ENCODE assay signal across 1 cellular context in the genomic region with DNA sequence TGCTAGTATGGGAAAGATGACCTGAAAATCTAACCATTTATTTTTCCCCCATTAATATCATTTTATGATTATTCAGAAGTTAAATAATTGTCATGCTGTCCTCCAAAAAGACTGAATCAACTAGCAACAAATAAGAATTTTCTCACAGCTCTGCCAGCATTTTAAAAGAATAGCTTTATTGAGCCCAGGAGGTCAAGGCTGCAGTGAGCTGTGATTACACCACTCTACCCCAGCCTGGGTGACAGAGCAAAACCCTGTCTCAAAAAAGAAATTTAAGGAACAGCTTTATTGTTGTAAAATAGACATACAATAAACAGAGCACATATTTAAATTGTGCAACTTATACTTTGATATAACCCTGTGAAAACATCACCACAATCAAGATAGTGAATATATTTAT.
TF ChIP-seq lines count a peak whose summit lies in the region.

No MANE protein-coding gene starts in this region.

TF ChIP-seq in IMR-90, 13 proteins besides CTCF, POLR2A, EP300 and RAD21:
- TF ChIP-seq BHLHE40 (IDR thresholded peaks at IDR 0.05; ENCODE audit: low read depth, low read length) (no peak), MAFK (IDR thresholded peaks at IDR 0.05; ENCODE audit: low read depth, low read length) (no peak), SMC3 (IDR thresholded peaks at IDR 0.05; ENCODE audit: low read depth, low read length) (no peak), CHD1 (IDR thresholded peaks at IDR 0.05; ENCODE audit: low read depth, low read length) (no peak), RCOR1 (IDR thresholded peaks at IDR 0.05; ENCODE audit: insufficient replicate concordance, low read length) (no peak), FOS (IDR thresholded peaks at IDR 0.05; ENCODE audit: low read depth, low read length) (no peak), CEBPB (IDR thresholded peaks at IDR 0.05; ENCODE audit: low read depth, low read length) (no peak), NFE2L2 (IDR thresholded peaks at IDR 0.05; ENCODE audit: low read depth, low read length) (no peak), MXI1 (IDR thresholded peaks at IDR 0.05; ENCODE audit: borderline replicate concordance, low read depth, low read length) (no peak), MAZ (IDR thresholded peaks at IDR 0.05; ENCODE audit: borderline replicate concordance, low read depth, low read length) (no peak), RFX5 (IDR thresholded peaks at IDR 0.05; ENCODE audit: low read depth, low read length) (no peak)
- TF ChIP-seq, protein P1, sequence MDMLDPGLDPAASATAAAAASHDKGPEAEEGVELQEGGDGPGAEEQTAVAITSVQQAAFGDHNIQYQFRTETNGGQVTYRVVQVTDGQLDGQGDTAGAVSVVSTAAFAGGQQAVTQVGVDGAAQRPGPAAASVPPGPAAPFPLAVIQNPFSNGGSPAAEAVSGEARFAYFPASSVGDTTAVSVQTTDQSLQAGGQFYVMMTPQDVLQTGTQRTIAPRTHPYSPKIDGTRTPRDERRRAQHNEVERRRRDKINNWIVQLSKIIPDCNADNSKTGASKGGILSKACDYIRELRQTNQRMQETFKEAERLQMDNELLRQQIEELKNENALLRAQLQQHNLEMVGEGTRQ (IDR thresholded peaks at IDR 0.05; ENCODE audit: low read depth, low read length): no peak
- TF ChIP-seq, protein P2, sequence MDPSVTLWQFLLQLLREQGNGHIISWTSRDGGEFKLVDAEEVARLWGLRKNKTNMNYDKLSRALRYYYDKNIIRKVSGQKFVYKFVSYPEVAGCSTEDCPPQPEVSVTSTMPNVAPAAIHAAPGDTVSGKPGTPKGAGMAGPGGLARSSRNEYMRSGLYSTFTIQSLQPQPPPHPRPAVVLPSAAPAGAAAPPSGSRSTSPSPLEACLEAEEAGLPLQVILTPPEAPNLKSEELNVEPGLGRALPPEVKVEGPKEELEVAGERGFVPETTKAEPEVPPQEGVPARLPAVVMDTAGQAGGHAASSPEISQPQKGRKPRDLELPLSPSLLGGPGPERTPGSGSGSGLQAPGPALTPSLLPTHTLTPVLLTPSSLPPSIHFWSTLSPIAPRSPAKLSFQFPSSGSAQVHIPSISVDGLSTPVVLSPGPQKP (IDR thresholded peaks at IDR 0.05; ENCODE audit: borderline replicate concordance, low read depth, low read length): no peak
